ENCODE assay signal across 9 cellular contexts in genomic region chr3:49724586-49724985, GRCh38. TPM values are rescaled to one million over a fixed set of nuclear protein-coding genes. Genes with fewer than 3 reads are reported as not detected.
DNase-seq lines count a peak whose midpoint lies in the region; ATAC-seq and TF ChIP-seq lines count a peak whose summit lies in the region.
"Had no signal": no experiment of that assay in that cellular context is flagged by ENCODE, and none has a peak within 500 bp of the region (broad histone marks: within the 10 kb centered on the region; RNA-seq: fewer than 3 reads in every experiment).

No MANE protein-coding gene starts in this region.

- H3K36me3 ChIP-seq in HUES6 (ENCODE audit: control insufficient read depth, insufficient read depth, low read length): peaks cover 46% of the 10 kb centered on the region
- peaks cover 0 to 68% of the 10 kb centered on the region in 2 donors for H3K36me3 ChIP-seq in left lung
- H3K36me3 ChIP-seq in tibial nerve: peaks cover 0 to 62% (median 0%) of the 10 kb centered on the region in 3 donors

- TF ChIP-seq CTCF in AG04450 (IDR thresholded peaks at IDR 0.05; ENCODE audit: low read depth, low read length) (no peak), astrocyte of the cerebellum (IDR thresholded peaks at IDR 0.05; ENCODE audit: low read depth, low read length, missing control alignments) (no peak), left lung (IDR thresholded peaks at IDR 0.05) (no peak), tibial nerve (IDR thresholded peaks at IDR 0.05) (no peak)

- no peak for DNase-seq in AG04450 (ENCODE audit: low read depth, low spot score)
- no peak for DNase-seq in astrocyte of the cerebellum (ENCODE audit: low read depth)
- DNase-seq in left lung: peak in 1 of 2 donors; percentile 76
- DNase-seq in tibial nerve (ENCODE audit: low spot score in 2 of 2): no peak
- DNase-seq in NCI-H1436 treated with DMSO at 0.1 percent for 48 hours (lab: John Stamatoyannopoulos, UW): no peak
- no peak for DNase-seq in NCI-H345 (lab: John Stamatoyannopoulos, UW)
- DNase-seq in NCI-H2081 treated with DMSO at 0.1 percent for 48 hours (lab: John Stamatoyannopoulos, UW): no peak

- no peaks in the 10 kb centered on the region for H3K27me3 ChIP-seq in AG04450 (ENCODE audit: control insufficient read depth, insufficient read depth, low read length)
- H3K27me3 ChIP-seq in HUES6 (ENCODE audit: control insufficient read depth, insufficient read depth, low read length): no peaks in the 10 kb centered on the region
- H3K27me3 ChIP-seq in left lung: no peaks in the 10 kb centered on the region
- H3K27me3 ChIP-seq in tibial nerve: no peaks in the 10 kb centered on the region

- POLR2A ChIA-PET in AG04450 (lab: Yijun Ruan, JAX): interaction anchor here (1.0 to 1.2 kb wide), 2 partner anchors 9 to 81 kb away, joined by 3 to 4 read pairs; no protein-coding TSS in a partner anchor

- 28 to 34% methylated on average over 6 of the region's 6 CpGs for WGBS in tibial nerve, 2 donors

- TF ChIP-seq EP300 in tibial nerve (IDR thresholded peaks at IDR 0.05): no peak

- no peak for ATAC-seq in left lung

- CTCF ChIA-PET in AG04450 (lab: Charles Lee): no interaction called here

- in situ Hi-C loops in astrocyte of the cerebellum (cut with HindIII; ENCODE audit: low sequenced_read_pairs): no loop called here

- H3K9ac ChIP-seq in HUES6 (ENCODE audit: low read length): peak overlapping the region; percentile 89

- H3K4me3 ChIP-seq in AG04450 (ENCODE audit: low read depth, low read length) (peak overlapping the region; percentile 65), HUES6 (ENCODE audit: low read depth, low read length) (peak overlapping the region; percentile 97), astrocyte of the cerebellum (ENCODE audit: low read depth, low read length) (peak overlapping the region; percentile 94), left lung (peak overlapping the region; percentile 95 to 99), tibial nerve (peak overlapping the region; percentile 60 to 98 (median 84))

- H3K9me3 ChIP-seq in AG04450 (ENCODE audit: control insufficient read depth, insufficient read depth, low read length): no peaks in the 10 kb centered on the region
- H3K9me3 ChIP-seq in HUES6 (ENCODE audit: control insufficient read depth, insufficient read depth, low read depth, low read length): no peaks in the 10 kb centered on the region
- no peaks in the 10 kb centered on the region for H3K9me3 ChIP-seq in left lung
- no peaks in the 10 kb centered on the region for H3K9me3 ChIP-seq in tibial nerve

- intact Hi-C loops in left lung (cut with DNase I): no loop called here

- H3K4me1 ChIP-seq in HUES6 (ENCODE audit: control insufficient read depth, insufficient read depth, low read length) (peaks cover 10% of the 10 kb centered on the region; the same call in 1 of the 2 replicates), left lung (peaks cover 19 to 50% of the 10 kb centered on the region in 2 donors), tibial nerve (peaks cover 0 to 41% (median 17%) of the 10 kb centered on the region in 4 donors)

- H3K27ac ChIP-seq in AG04450 (ENCODE audit: low read depth, low read length) (peak overlapping the region; percentile 91), HUES6 (ENCODE audit: low read depth, low read length) (peak overlapping the region; percentile 73; the same call in 1 of the 2 replicates), left lung (peak overlapping the region; percentile 93 to 98), tibial nerve (peak overlapping the region; percentile 77 to 96 (median 92))

- TF ChIP-seq POLR2A in tibial nerve (IDR thresholded peaks at IDR 0.05): no peak

RNA-seq across cellular contexts. Expression of gene GMPPB, which starts 0.8 kb away (rescaled TPM):
- polyA plus RNA-seq in AG04450 (2011; rRNA removed): 13.9 and 15.7 TPM in 2 replicates
- polyA minus RNA-seq in AG04450 (2011; rRNA and poly(A)+ RNA removed): 17.5 and 23.5 TPM in 2 replicates
- total RNA-seq in left lung (10 to 100 TPM; 41.0 to 69.5 TPM), tibial nerve (10 to 100 TPM; 17.3 to 31.4 (median 25.3) TPM)

RNA-seq across cellular contexts. Expression of gene AMIGO3, which starts 5.1 kb away (rescaled TPM):
- polyA plus RNA-seq in AG04450 (2011; rRNA removed): 0.11 TPM in 1 of 2 replicates, not detected in the other
- polyA minus RNA-seq in AG04450 (2011; rRNA and poly(A)+ RNA removed): not detected in 2 replicates
- total RNA-seq in left lung (under 1 TPM in 1 of 2 donors, not detected in 1; 0.47 TPM), tibial nerve (1 to 10 TPM in 2 of 4 donors, not detected in 2; 2.1 to 4.2 TPM)
- total RNA-seq: pulmonary artery endothelial cell had no signal

RNA-seq across cellular contexts. Expression of gene RNF123, which starts 35.2 kb away (rescaled TPM):
- 22.9 and 33.3 TPM in 2 replicates for polyA plus RNA-seq in AG04450 (2011; rRNA removed)
- 38.5 and 52.5 TPM in 2 replicates for polyA minus RNA-seq in AG04450 (2011; rRNA and poly(A)+ RNA removed)
- total RNA-seq in left lung (10 to 100 TPM; 40.9 to 45.0 TPM), tibial nerve (10 to 100 TPM; 32.9 to 64.7 (median 39.1) TPM)

RNA-seq across cellular contexts. Expression of gene MST1, which starts 35.3 kb away (rescaled TPM):
- polyA plus RNA-seq in AG04450 (2011; rRNA removed): 6.4 and 6.5 TPM in 2 replicates
- polyA minus RNA-seq in AG04450 (2011; rRNA and poly(A)+ RNA removed): 2.8 and 5.6 TPM in 2 replicates
- 10 to 100 TPM; 12.5 to 19.1 TPM for total RNA-seq in left lung
- total RNA-seq in tibial nerve: 10 to 100 TPM; 11.7 to 23.7 (median 17.0) TPM

RNA-seq across cellular contexts. Expression of gene APEH, which starts 50.4 kb away (rescaled TPM):
- 85.3 and 108 TPM in 2 replicates for polyA plus RNA-seq in AG04450 (2011; rRNA removed)
- polyA minus RNA-seq in AG04450 (2011; rRNA and poly(A)+ RNA removed): 146 and 205 TPM in 2 replicates
- total RNA-seq in left lung (100 to 1,000 TPM; 121 to 122 TPM), tibial nerve (10 to 100 TPM; 64.0 to 77.7 (median 65.8) TPM)
